Comparison of ENCODE assay signal across 1 cellular context in genomic region chr10:129323311-129323710, GRCh38.
TF ChIP-seq lines count a peak whose summit lies in the region.

No MANE protein-coding gene starts in this region.

TF ChIP-seq in GM23338, 12 proteins besides CTCF, POLR2A, EP300 and RAD21 (continued from another document):
- TF ChIP-seq REST (IDR thresholded peaks at IDR 0.05; ENCODE audit: unreplicated experiment) (no peak), NANOG (IDR thresholded peaks at IDR 0.05; ENCODE audit: borderline replicate concordance) (no peak), JUNB (IDR thresholded peaks at IDR 0.05; ENCODE audit: unreplicated experiment) (no peak), ZNF331 (CRISPR knock-in tag; IDR thresholded peaks at IDR 0.05; ENCODE audit: low read depth) (no peak)
